In genomic region chr2:66498597-66498910, GRCh38 we compare ENCODE assay signal across 1 cellular context.
TF ChIP-seq lines count a peak whose summit lies in the region.

No MANE protein-coding gene starts in this region.

TF ChIP-seq in WTC11, 78 proteins besides CTCF, POLR2A, EP300 and RAD21 (continued from another document):
- TF ChIP-seq HMGXB4 (CRISPR knock-in tag; IDR thresholded peaks at IDR 0.05): no peak
- TF ChIP-seq NR2C2 (CRISPR knock-in tag; IDR thresholded peaks at IDR 0.05): no peak
- no peak for TF ChIP-seq PREB (CRISPR knock-in tag; IDR thresholded peaks at IDR 0.05; ENCODE audit: borderline replicate concordance)
- TF ChIP-seq ZNF512 (CRISPR knock-in tag; IDR thresholded peaks at IDR 0.05; ENCODE audit: borderline replicate concordance): no peak
- TF ChIP-seq ZBTB43 (CRISPR knock-in tag; IDR thresholded peaks at IDR 0.05): no peak
- TF ChIP-seq KAT7 (CRISPR knock-in tag; IDR thresholded peaks at IDR 0.05; ENCODE audit: borderline replicate concordance): no peak
- no peak for TF ChIP-seq OVOL2 (CRISPR knock-in tag; IDR thresholded peaks at IDR 0.05; ENCODE audit: borderline replicate concordance)
- TF ChIP-seq ZSCAN18 (CRISPR knock-in tag; IDR thresholded peaks at IDR 0.05): no peak
- no peak for TF ChIP-seq NFE2L1 (CRISPR knock-in tag; IDR thresholded peaks at IDR 0.05)
- no peak for TF ChIP-seq ERG (CRISPR knock-in tag; IDR thresholded peaks at IDR 0.05)
- TF ChIP-seq ATF6 (CRISPR knock-in tag; IDR thresholded peaks at IDR 0.05): no peak
- TF ChIP-seq ATF3 (CRISPR knock-in tag; conservative IDR thresholded peaks at IDR 0.05): no peak
